ENCODE assay signal across 8 cellular contexts in genomic region chr4:119454491-119455270, GRCh38.
A peak's percentile ranks its signal among the peaks of the same experiment; 100 is the strongest.
DNase-seq lines count a peak whose midpoint lies in the region; ATAC-seq, FAIRE-seq and TF ChIP-seq lines count a peak whose summit lies in the region.
"Not testable (repeated sequence)": the region's sequence is repeated elsewhere in the genome, so short reads cannot be mapped to it uniquely, and the experiment has no call there.

No MANE protein-coding gene starts in this region.

- not testable (repeated sequence) for H3K36me3 ChIP-seq in BJ (ENCODE audit: control insufficient read depth, insufficient read depth, low read length); colonic mucosa

- peak; percentile 18 for FAIRE-seq in GM19239 (lab: Jason Lieb, UNC)

- H3K27ac ChIP-seq in colonic mucosa (peak overlapping the region; percentile 70), layer of hippocampus (ENCODE audit: low read depth, low read length) (peak overlapping the region; percentile 75)

- intact Hi-C loops in colonic mucosa (cut with DNase I) = not testable (repeated sequence)

- H3K9me3 ChIP-seq in colonic mucosa = not testable (repeated sequence)

- CTCF ChIA-PET in BJ (lab: Yijun Ruan, JAX) = interaction anchor here (0.6 kb wide), 1 partner anchor 372 kb away, joined by 3 read pairs; no protein-coding TSS in a partner anchor

- POLR2A ChIA-PET in BJ (lab: Charles Lee) = not testable (repeated sequence)

- peak; percentile 99 for ATAC-seq in HG03442 (IDR thresholded peaks at IDR 0.05; ENCODE audit: unreplicated experiment)

- peak overlapping the region; percentile 70 to 83 for H3K9ac ChIP-seq in colonic mucosa (ENCODE audit: low read depth in 2 of 2, low read length in 2 of 2)

- H3K27me3 ChIP-seq in BJ (ENCODE audit: control insufficient read depth, insufficient read depth, low read length); colonic mucosa; layer of hippocampus (ENCODE audit: control insufficient read depth, insufficient read depth, low read length): not testable (repeated sequence)

- peak; percentile 29; the same call in 1 of the 2 replicates for TF ChIP-seq CTCF in BJ (IDR thresholded peaks at IDR 0.05; ENCODE audit: insufficient read depth, low read depth, low read length)
- TF ChIP-seq CTCF in colonic mucosa (IDR thresholded peaks at IDR 0.05) = not testable (repeated sequence)

- DNase-seq in BJ (ENCODE audit: low read depth) = peak; percentile 81
- peak; percentile 65 for DNase-seq in GM19239 (ENCODE audit: insufficient read length, low spot score)
- peak; percentile 48 for DNase-seq in NCI-H510A treated with DMSO at 0.1 percent for 48 hours (lab: John Stamatoyannopoulos, UW)
- DNase-seq in activated CD4-positive, alpha-beta T cell treated with anti-CD3 and anti-CD28 coated beads for 4 hours = peak; percentile 93 to 97
- DNase-seq in colonic mucosa = peak; percentile 94
- peak; percentile 86 to 99 (median 94) for DNase-seq in stimulated activated CD4-positive, alpha-beta T cell treated with anti-CD3 and anti-CD28 coated beads, Interleukin-1b, Interleukin-23, amount 100 ng/mL, for 24 hours (ENCODE audit: low read depth in 4 of 4, low spot score in 1 of 4)

- not testable (repeated sequence) for H3K4me1 ChIP-seq in colonic mucosa

- H3K4me3 ChIP-seq in BJ (ENCODE audit: low read depth, low read length) (peak overlapping the region; percentile 76), colonic mucosa (peak overlapping the region; percentile 54)

Comparison
In these comparisons a context has a peak if more than half of its experiments do, and no peak if none do; other contexts are left out.
1. Peak in every context shown above with its lines: DNase-seq, ATAC-seq, H3K4me3 ChIP-seq and H3K27ac ChIP-seq.